12 cellular contexts compared by ENCODE assay signal in the genomic region with DNA sequence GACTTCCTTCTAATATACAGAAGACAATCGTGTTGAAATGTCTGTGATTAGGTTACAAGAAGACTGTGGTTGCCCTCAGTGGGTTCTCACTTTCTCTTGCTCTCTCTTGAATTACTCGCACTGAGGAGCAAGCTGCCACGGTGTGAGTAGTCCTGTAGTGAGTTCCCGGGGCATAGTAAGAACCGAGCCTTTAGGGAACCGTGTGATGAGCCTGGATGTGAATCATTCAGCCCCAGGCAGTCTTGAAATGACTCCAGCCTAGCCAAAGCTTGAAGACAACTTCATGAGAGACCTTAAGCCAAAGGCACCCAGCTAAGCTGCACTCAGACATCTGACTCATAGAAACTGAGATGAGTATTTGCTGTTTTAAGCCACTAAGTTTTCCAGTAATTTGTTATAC.
DNase-seq lines count a peak whose midpoint lies in the region; ATAC-seq and TF ChIP-seq lines count a peak whose summit lies in the region.
"Had no signal": no experiment of that assay in that cellular context is flagged by ENCODE, and none has a peak within 500 bp of the region (broad histone marks: within the 10 kb centered on the region; RNA-seq: fewer than 3 reads in every experiment).

No MANE protein-coding gene starts in this region.

- H3K36me3 Mint-ChIP-seq in activated T-helper 17 cell treated with anti-CD3 and anti-CD28 coated beads, Interleukin-2, amount 50 U/mL, for 72 hours (ENCODE audit: low read depth) = no peaks in the 10 kb centered on the region

- peaks cover 7% of the 10 kb centered on the region for H3K9me3 Mint-ChIP-seq in activated T-helper 17 cell treated with anti-CD3 and anti-CD28 coated beads, Interleukin-2, amount 50 U/mL, for 72 hours
- H3K9me3 Mint-ChIP-seq: activated T-helper 2 cell treated with anti-CD3 and anti-CD28 coated beads, Interferon-gamma antibody, Interleukin-2, Interleukin-4, amounts not matched to agents 10 μg/mL and 5 μg/mL and 100 μg/mL, durations not matched to agents 14 hours and 24 hours and 36 hours had no signal

- peak; percentile 39 for DNase-seq in stimulated activated CD4-positive, alpha-beta T cell treated with anti-CD3 and anti-CD28 coated beads, Interleukin-1b, Interleukin-23, amount 100 ng/mL, for 48 hours
- no peak for DNase-seq in stimulated activated CD4-positive, alpha-beta T cell treated with anti-CD3 and anti-CD28 coated beads, Interleukin-2, amount 100 ng/mL, for 48 hours
- DNase-seq in NCI-H446 treated with DMSO at 0.1 percent for 48 hours (lab: John Stamatoyannopoulos, UW) = no peak
- no peak for DNase-seq in DMS53 treated with DMSO at 0.1 percent for 48 hours (lab: John Stamatoyannopoulos, UW; ENCODE audit: unreplicated experiment)
- no peak for DNase-seq in WERI-Rb-1
- DNase-seq: colonic mucosa, ovary, transverse colon had no signal

- H3K27ac Mint-ChIP-seq in activated T-helper 17 cell treated with anti-CD3 and anti-CD28 coated beads, Interleukin-2, amount 50 U/mL, for 72 hours = no peak overlapping the region
- H3K27ac Mint-ChIP-seq: activated T-helper 2 cell treated with anti-CD3 and anti-CD28 coated beads, Interferon-gamma antibody, Interleukin-2, Interleukin-4, amounts not matched to agents 10 μg/mL and 5 μg/mL and 100 μg/mL, durations not matched to agents 14 hours and 24 hours and 36 hours had no signal

- H3K36me3 ChIP-seq in WERI-Rb-1 = no peaks in the 10 kb centered on the region
- H3K36me3 ChIP-seq: colonic mucosa, ovary, transverse colon had no signal

- no peak overlapping the region for H3K4me3 Mint-ChIP-seq in activated T-helper 17 cell treated with anti-CD3 and anti-CD28 coated beads, Interleukin-2, amount 50 U/mL, for 72 hours

- H3K27me3 ChIP-seq in WERI-Rb-1 (ENCODE audit: insufficient read depth, low read depth, severe bottlenecking) = no peaks in the 10 kb centered on the region
- H3K27me3 ChIP-seq: colonic mucosa, ovary, transverse colon had no signal

- ATAC-seq in HG03039 (IDR thresholded peaks at IDR 0.05; ENCODE audit: unreplicated experiment) (peak; percentile 91), GM21737 (IDR thresholded peaks at IDR 0.05; ENCODE audit: unreplicated experiment) (no peak)
- ATAC-seq in activated T-helper 17 cell treated with anti-CD3 and anti-CD28 coated beads, Interleukin-2, amount 50 U/mL, for 72 hours (replicated peaks) = peak; percentile 78

- H3K9me3 ChIP-seq in WERI-Rb-1 (ENCODE audit: severe bottlenecking) = no peaks in the 10 kb centered on the region
- H3K9me3 ChIP-seq: colonic mucosa, ovary, transverse colon had no signal

- no peaks in the 10 kb centered on the region for H3K4me1 Mint-ChIP-seq in activated T-helper 17 cell treated with anti-CD3 and anti-CD28 coated beads, Interleukin-2, amount 50 U/mL, for 72 hours

- no peak overlapping the region for H3K27ac ChIP-seq in WERI-Rb-1
- H3K27ac ChIP-seq: colonic mucosa, ovary, transverse colon had no signal

- no peaks in the 10 kb centered on the region for H3K27me3 Mint-ChIP-seq in activated T-helper 17 cell treated with anti-CD3 and anti-CD28 coated beads, Interleukin-2, amount 50 U/mL, for 72 hours

- H3K4me3 ChIP-seq in WERI-Rb-1 (ENCODE audit: low read depth, low read length) = no peak overlapping the region
- H3K4me3 ChIP-seq: colonic mucosa, ovary, transverse colon had no signal

- no peak for TF ChIP-seq CTCF in WERI-Rb-1 (IDR thresholded peaks at IDR 0.05; ENCODE audit: low read depth, low read length)
